ENCODE assay signal across 22 cellular contexts in the genomic region with DNA sequence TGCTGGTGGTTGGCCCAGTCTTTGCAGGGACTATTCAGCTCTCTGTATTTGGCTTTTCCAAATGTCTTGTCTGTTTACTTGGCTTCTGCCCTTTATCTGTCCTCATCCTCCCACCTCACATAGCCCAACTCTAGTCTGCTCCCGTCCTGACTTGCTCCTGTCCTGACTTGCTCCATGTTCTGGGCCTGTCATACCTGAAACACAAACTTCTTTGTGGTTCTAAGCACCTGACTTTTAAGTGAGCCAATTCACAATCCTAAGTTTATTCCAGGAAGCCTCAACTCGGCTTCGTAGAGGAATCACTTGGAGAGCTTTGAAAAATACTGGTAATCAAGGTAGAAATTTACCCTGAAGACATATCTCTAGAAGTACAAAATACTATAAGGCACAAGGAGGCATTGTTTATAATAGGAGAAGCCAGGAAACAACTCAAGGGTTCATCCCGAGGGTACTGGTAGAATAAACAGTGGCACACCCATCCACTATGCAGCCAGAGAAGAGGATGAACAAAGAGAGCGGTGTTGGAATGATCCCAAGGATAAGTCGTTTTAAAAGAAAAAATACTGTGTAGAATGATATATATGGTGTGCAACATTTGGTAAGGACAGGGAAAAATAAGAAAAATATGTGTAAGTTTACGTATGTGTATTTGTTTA.
DNase-seq lines count a peak whose midpoint lies in the region; ATAC-seq and TF ChIP-seq lines count a peak whose summit lies in the region.
"Had no signal": no experiment of that assay in that cellular context is flagged by ENCODE, and none has a peak within 500 bp of the region (broad histone marks: within the 10 kb centered on the region; RNA-seq: fewer than 3 reads in every experiment).

No MANE protein-coding gene starts in this region.

- H3K27ac ChIP-seq in RWPE1 (peak overlapping the region; percentile 54; the same call in 1 of the 2 replicates), epithelial cell of prostate (peak overlapping the region; percentile 63), skin epidermis (peak overlapping the region in 15 of 21 experiments; percentile 10 to 81 (median 49))
- H3K27ac ChIP-seq: SJCRH30 had no signal

- POLR2A ChIA-PET in RWPE1 (lab: Yijun Ruan, JAX; ENCODE audit: low non-redundant PET) = no interaction called here

- ATAC-seq in GM18873 (IDR thresholded peaks at IDR 0.05; ENCODE audit: low FRiP score, unreplicated experiment) = no peak
- ATAC-seq in GM18909 (IDR thresholded peaks at IDR 0.05; ENCODE audit: poor library complexity, unreplicated experiment) = no peak
- ATAC-seq: CD8-positive, alpha-beta T cell; K562 had no signal

- TF ChIP-seq CTCF in RWPE1 (conservative IDR thresholded peaks at IDR 0.05; ENCODE audit: low read depth) = no peak

- peak overlapping the region in 1 of 7 experiments; percentile 11 for H3K4me3 ChIP-seq in skin epidermis
- H3K4me3 ChIP-seq: K562, SJCRH30 had no signal

- DNase-seq in NCI-H1436 (lab: John Stamatoyannopoulos, UW) (peak; percentile 24), NCI-H1436 treated with DMSO at 0.1 percent for 48 hours (lab: John Stamatoyannopoulos, UW) (no peak), RWPE1 (ENCODE audit: low spot score) (peak; percentile 23), epithelial cell of prostate (ENCODE audit: low read depth, low spot score) (peak; percentile 68), SW 1271 (lab: John Stamatoyannopoulos, UW) (no peak)
- DNase-seq: 8988T; C1 segment of cervical spinal cord; CD8-positive, alpha-beta T cell; H9; HFFc6; MM.1S; NCI-H1048; NCI-H2029 treated with DMSO at 0.1 percent for 48 hours; NCI-H446 treated with DMSO at 0.1 percent for 48 hours; NCI-H774; NK-92 treated with Interleukin-12 subunit alpha and Interleukin-12 subunit beta, amount 100 ng/mL, for 24 hours; SJCRH30; T-helper 1 cell had no signal

- CTCF ChIA-PET in RWPE1 (lab: Yijun Ruan, JAX) = no interaction called here

Comparison
In these comparisons a context has a peak if more than half of its experiments do, and no peak if none do; other contexts are left out.
1. DNase-seq: peak in NCI-H1436 (single experiment), RWPE1 (single experiment) and epithelial cell of prostate (single experiment); none in NCI-H1436 treated with DMSO at 0.1 percent for 48 hours (single experiment) and SW 1271 (0 of 2).
2. Peak in every context shown above with its lines, with median percentiles within 50 percentile points of each other: H3K27ac ChIP-seq.